7 cellular contexts compared by ENCODE assay signal in genomic region chr19:13850910-13851753, GRCh38. TPM values are rescaled to one million over a fixed set of nuclear protein-coding genes. Genes with fewer than 3 reads are reported as not detected.
DNase-seq lines count a peak whose midpoint lies in the region; ATAC-seq, FAIRE-seq and TF ChIP-seq lines count a peak whose summit lies in the region.

No MANE protein-coding gene starts in this region.

- H3K4me3 ChIP-seq in kidney (ENCODE audit: low read length in 2 of 2), result peak overlapping the region; percentile 28 to 34

- peak overlapping the region; percentile 78 to 94 for H3K27ac ChIP-seq in kidney (ENCODE audit: low read depth in 2 of 2, low read length in 2 of 2)

- H3K9ac ChIP-seq in kidney (ENCODE audit: low read length in 2 of 2), result peak overlapping the region in 1 of 2 donors; percentile 43

- CTCF ChIA-PET in WTC11 (lab: Charles Lee), result interaction anchor here (0.8 to 5.1 kb wide), 3 partner anchors 11 to 66 kb away, joined by 3 to 41 read pairs (median 4); partner anchors contain the start of gene ZSWIM4

- POLR2A ChIA-PET in WTC11 (lab: Charles Lee), result no interaction called here

- intact Hi-C loops in kidney (cut with DNase I), result no loop called here

- peak; percentile 85 for DNase-seq in HTR-8/SVneo (ENCODE audit: insufficient read length, low spot score)
- no peak for DNase-seq in WTC11 (ENCODE audit: low spot score)
- peak in 1 of 2 donors; percentile 36 for DNase-seq in central memory CD8-positive, alpha-beta T cell (ENCODE audit: low spot score in 2 of 2)
- peak; percentile 97 for DNase-seq in kidney
- DNase-seq in stimulated activated CD4-positive, alpha-beta T cell treated with anti-CD3 and anti-CD28 coated beads, Interleukin-15, amount 100 ng/mL, for 24 hours, result peak; percentile 69

- H3K27ac Mint-ChIP-seq in WTC11, result peak overlapping the region; percentile 91
- peak overlapping the region; percentile 100 for H3K27ac Mint-ChIP-seq in central memory CD8-positive, alpha-beta T cell (ENCODE audit: low read depth)

- peak overlapping the region; percentile 60 for H3K4me3 Mint-ChIP-seq in WTC11
- H3K4me3 Mint-ChIP-seq in central memory CD8-positive, alpha-beta T cell, result peak overlapping the region; percentile 59

- H3K36me3 ChIP-seq in kidney (ENCODE audit: control insufficient read depth in 1 of 2, insufficient read depth in 2 of 2, low read length in 2 of 2), result no peaks in the 10 kb centered on the region

- no peaks in the 10 kb centered on the region for H3K9me3 Mint-ChIP-seq in WTC11
- no peaks in the 10 kb centered on the region for H3K9me3 Mint-ChIP-seq in central memory CD8-positive, alpha-beta T cell

- peaks cover 10 to 20% of the 10 kb centered on the region in 2 donors for H3K4me1 ChIP-seq in kidney (ENCODE audit: control insufficient read depth in 1 of 2, insufficient read depth in 1 of 2, low read depth in 1 of 2, low read length in 2 of 2)

- no peak for TF ChIP-seq CTCF in WTC11 (IDR thresholded peaks at IDR 0.05)
- TF ChIP-seq CTCF in kidney (IDR thresholded peaks at IDR 0.05; ENCODE audit: borderline replicate concordance, extremely low read depth, insufficient read depth), result no peak

- FAIRE-seq in HTR-8/SVneo (lab: Jason Lieb, UNC) (no peak), kidney (lab: Jason Lieb, UNC) (no peak)

- H3K36me3 Mint-ChIP-seq in WTC11, result no peaks in the 10 kb centered on the region
- H3K36me3 Mint-ChIP-seq in central memory CD8-positive, alpha-beta T cell (ENCODE audit: insufficient read depth), result peaks cover 42% of the 10 kb centered on the region

- H3K27me3 Mint-ChIP-seq in WTC11 (ENCODE audit: low read depth), result no peaks in the 10 kb centered on the region; the same call in 1 of the 2 replicates
- no peaks in the 10 kb centered on the region for H3K27me3 Mint-ChIP-seq in central memory CD8-positive, alpha-beta T cell

- H3K4me1 Mint-ChIP-seq in WTC11, result peaks cover 23% of the 10 kb centered on the region
- H3K4me1 Mint-ChIP-seq in central memory CD8-positive, alpha-beta T cell, result peaks cover 30% of the 10 kb centered on the region

- H3K9me3 ChIP-seq in kidney (ENCODE audit: control insufficient read depth in 1 of 2, low read length in 2 of 2), result no peaks in the 10 kb centered on the region

- ATAC-seq in WTC11, result no peak
- ATAC-seq in central memory CD8-positive, alpha-beta T cell (replicated peaks; ENCODE audit: extremely low read depth, poor library complexity, severe bottlenecking), result no peak
- ATAC-seq in GM18907 (IDR thresholded peaks at IDR 0.05; ENCODE audit: unreplicated experiment), result no peak
- no peak for ATAC-seq in GM18517 (IDR thresholded peaks at IDR 0.05; ENCODE audit: unreplicated experiment)

TF ChIP-seq in WTC11, 78 proteins besides CTCF, POLR2A, EP300 and RAD21:
- TF ChIP-seq JUN (CRISPR knock-in tag; IDR thresholded peaks at IDR 0.05), result 0 out of 2 replicates have a peak, but pooled peaks have one; percentile 22
- TF ChIP-seq GABPB1 (CRISPR knock-in tag; IDR thresholded peaks at IDR 0.05), result peak; percentile 74; the same call in 1 of the 2 replicates
- no peak for TF ChIP-seq TEAD1 (CRISPR knock-in tag; IDR thresholded peaks at IDR 0.05)

RNA-seq across cellular contexts. Expression of gene NANOS3, which starts 25.8 kb away (rescaled TPM):
- total RNA-seq in WTC11 (2021) (0.66 to 1.1 TPM (median 0.71 TPM) in 3 replicates), kidney (0.35 TPM)
- polyA plus RNA-seq in kidney (ENCODE audit: insufficient read depth, low read depth, low replicate concordance), result not detected

RNA-seq across cellular contexts. Expression of gene BRME1, which starts 54.8 kb away (rescaled TPM):
- total RNA-seq in WTC11 (2021), result 5.0 to 7.2 TPM (median 6.4 TPM) in 3 replicates
- 1.8 TPM for total RNA-seq in kidney
- polyA plus RNA-seq in kidney (ENCODE audit: insufficient read depth, low read depth, low replicate concordance), result 1.5 TPM

RNA-seq across cellular contexts. Expression of gene CC2D1A, which starts 54.9 kb away (rescaled TPM):
- total RNA-seq in WTC11 (2021), result 36.6 to 44.2 TPM (median 42.2 TPM) in 3 replicates
- 36.9 TPM for total RNA-seq in kidney
- 28.8 TPM for polyA plus RNA-seq in kidney (ENCODE audit: insufficient read depth, low read depth, low replicate concordance)

RNA-seq across cellular contexts. Expression of gene ZSWIM4, which starts 55.9 kb away (rescaled TPM):
- total RNA-seq in WTC11 (2021), result 33.4 to 35.5 TPM (median 34.2 TPM) in 3 replicates
- total RNA-seq in kidney, result 13.7 TPM
- 1.4 TPM for polyA plus RNA-seq in kidney (ENCODE audit: insufficient read depth, low read depth, low replicate concordance)
